ENCODE assay signal across 17 cellular contexts in the genomic region with DNA sequence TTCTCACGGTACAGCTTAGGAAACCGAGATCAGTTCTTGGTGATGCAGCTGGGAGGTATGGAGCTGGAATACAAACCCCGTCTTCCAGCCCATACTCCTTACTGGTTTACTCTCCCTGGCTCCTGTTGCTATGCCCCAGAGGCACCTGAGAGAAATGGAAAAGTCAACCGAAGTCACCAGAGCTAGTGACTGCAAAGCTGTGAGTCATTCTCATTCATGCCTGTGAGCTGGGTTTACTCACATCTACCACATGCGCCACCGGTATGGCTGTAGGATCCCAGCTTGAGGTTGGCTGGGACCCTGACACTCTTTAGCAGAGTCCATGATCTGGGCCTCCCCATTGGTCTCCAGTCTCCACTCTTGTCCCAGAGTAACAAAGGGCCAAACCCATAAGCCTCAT.
DNase-seq lines count a peak whose midpoint lies in the region; ATAC-seq, FAIRE-seq and TF ChIP-seq lines count a peak whose summit lies in the region.
"Had no signal": no experiment of that assay in that cellular context is flagged by ENCODE, and none has a peak within 500 bp of the region (broad histone marks: within the 10 kb centered on the region; RNA-seq: fewer than 3 reads in every experiment).

No MANE protein-coding gene starts in this region.

- no peak for TF ChIP-seq CTCF in mammary epithelial cell (conservative IDR thresholded peaks at IDR 0.05 in 1 of 2, IDR thresholded peaks at IDR 0.05 in 1 of 2; ENCODE audit: extremely low read depth in 1 of 2, insufficient read depth in 1 of 2, low read depth in 1 of 2, low read length in 2 of 2)
- no peak for TF ChIP-seq CTCF in pancreas (IDR thresholded peaks at IDR 0.05)

- no TSS peak for BruUV-seq in mammary epithelial cell (replicated peaks; lab: Mats Ljungman, UMichigan)

- POLR2A ChIA-PET in activated CD4-positive, alpha-beta T cell treated with anti-CD3 and anti-CD28 coated beads for 36 hours (lab: Charles Lee), result no interaction called here

- no peak overlapping the region for H3K27ac ChIP-seq in mammary epithelial cell (ENCODE audit: insufficient read depth, low read depth, low read length)
- no peak overlapping the region for H3K27ac ChIP-seq in pancreas
- H3K27ac ChIP-seq: transverse colon had no signal

- peaks cover 6% of the 10 kb centered on the region for H3K4me1 ChIP-seq in mammary epithelial cell (ENCODE audit: insufficient read depth, low read length)
- H3K4me1 ChIP-seq in pancreas, result peaks cover 0 to 5% (median 0%) of the 10 kb centered on the region in 3 donors
- H3K4me1 ChIP-seq: transverse colon had no signal

- H3K27ac Mint-ChIP-seq in activated CD4-positive, alpha-beta T cell treated with anti-CD3 and anti-CD28 coated beads for 36 hours, result no peak overlapping the region
- H3K27ac Mint-ChIP-seq: naive B cell had no signal

- H2AFZ ChIP-seq in mammary epithelial cell (ENCODE audit: low read depth, low read length), result no peak overlapping the region

- H3K4me3 ChIP-seq in mammary epithelial cell (replicated peaks in 1 of 3; ENCODE audit: insufficient read depth in 1 of 3, low read depth in 2 of 3, low read length in 3 of 3) (no peak overlapping the region), pancreas (no peak overlapping the region)
- H3K4me3 ChIP-seq: coronary artery, transverse colon had no signal

- H3K27me3 ChIP-seq in mammary epithelial cell (ENCODE audit: insufficient read depth, low read length) (no peaks in the 10 kb centered on the region), pancreas (no peaks in the 10 kb centered on the region)
- H3K27me3 ChIP-seq: transverse colon had no signal

- intact Hi-C loops in activated CD4-positive, alpha-beta T cell treated with anti-CD3 and anti-CD28 coated beads for 36 hours (cut with DNase I, micrococcal nuclease), result no loop called here
- intact Hi-C loops in mammary epithelial cell (cut with micrococcal nuclease) (no loop called here), pancreas (cut with DNase I) (no loop called here)

- in situ Hi-C loops in mammary epithelial cell (cut with MboI; ENCODE audit: low sequenced_read_pairs in 2 of 2) (no loop called here), G401 (cut with HindIII; ENCODE audit: low sequenced_read_pairs) (no loop called here)

- H3K79me2 ChIP-seq in mammary epithelial cell (ENCODE audit: insufficient read depth, low read length), result no peaks in the 10 kb centered on the region

- no peak overlapping the region for H3K4me2 ChIP-seq in mammary epithelial cell (ENCODE audit: insufficient read depth, low read depth, low read length)

- no peak for FAIRE-seq in pancreas (lab: Jason Lieb, UNC)
- FAIRE-seq in urothelium cell line (lab: Jason Lieb, UNC), result no peak

- no peak overlapping the region for H3K4me3 Mint-ChIP-seq in activated CD4-positive, alpha-beta T cell treated with anti-CD3 and anti-CD28 coated beads for 36 hours
- H3K4me3 Mint-ChIP-seq: H9, naive B cell had no signal

- no peaks in the 10 kb centered on the region for H3K9me3 Mint-ChIP-seq in activated CD4-positive, alpha-beta T cell treated with anti-CD3 and anti-CD28 coated beads for 36 hours (ENCODE audit: low read depth)
- H3K9me3 Mint-ChIP-seq: H9, naive B cell had no signal

- H4K20me1 ChIP-seq in mammary epithelial cell (ENCODE audit: insufficient read depth, low read length), result no peaks in the 10 kb centered on the region

- CTCF ChIA-PET in activated CD4-positive, alpha-beta T cell treated with anti-CD3 and anti-CD28 coated beads for 36 hours (lab: Charles Lee), result no interaction called here
- CTCF ChIA-PET in mammary epithelial cell (lab: Charles Lee; ENCODE audit: low non-redundant PET), result no interaction called here

- H3K36me3 ChIP-seq in mammary epithelial cell (ENCODE audit: insufficient read depth, low read length) (no peaks in the 10 kb centered on the region), pancreas (no peaks in the 10 kb centered on the region)
- H3K36me3 ChIP-seq: transverse colon had no signal

- ATAC-seq in activated CD4-positive, alpha-beta T cell treated with anti-CD3 and anti-CD28 coated beads for 36 hours, result peak; percentile 69
- peak; percentile 18 to 71 (median 44) for ATAC-seq in pancreas

- WGBS in mammary epithelial cell (ENCODE audit: low coverage, missing lambda C conversion rate), result 52% methylated on average over 6 of the region's 6 CpGs
- 92 to 94% methylated on average over 6 of the region's 6 CpGs for WGBS in pancreas, 2 donors

- dilution Hi-C loops in mammary epithelial cell (cut with HindIII; ENCODE audit: low sequenced_read_pairs), result no loop called here

- peaks cover 14% of the 10 kb centered on the region for H3K4me1 Mint-ChIP-seq in activated CD4-positive, alpha-beta T cell treated with anti-CD3 and anti-CD28 coated beads for 36 hours

- H3K9ac ChIP-seq in mammary epithelial cell (ENCODE audit: insufficient read depth, low read length), result no peak overlapping the region

- H3K27me3 Mint-ChIP-seq in activated CD4-positive, alpha-beta T cell treated with anti-CD3 and anti-CD28 coated beads for 36 hours, result peaks cover 11% of the 10 kb centered on the region

- H3K9me3 ChIP-seq in mammary epithelial cell (replicated peaks; ENCODE audit: insufficient read depth, low read length), result no peaks in the 10 kb centered on the region
- H3K9me3 ChIP-seq in pancreas, result no peaks in the 10 kb centered on the region
- H3K9me3 ChIP-seq: transverse colon had no signal

- DNase-seq in activated CD4-positive, alpha-beta T cell treated with anti-CD3 and anti-CD28 coated beads for 36 hours, result peak; percentile 50
- no peak for DNase-seq in activated CD4-positive, alpha-beta T cell treated with anti-CD3 and anti-CD28 coated beads for 4 hours
- peak; percentile 62 for DNase-seq in HPDE6-E6E7 (ENCODE audit: extremely low spot score)
- DNase-seq in mammary epithelial cell, result peak; percentile 59
- DNase-seq in pancreas, result peak in 1 of 6 donors; percentile 30
- no peak for DNase-seq in urothelium cell line (ENCODE audit: low spot score)
- DNase-seq in G401 (ENCODE audit: low spot score), result no peak
- DNase-seq in NCI-H524 treated with DMSO at 0.1 percent for 48 hours (lab: John Stamatoyannopoulos, UW), result no peak
- DNase-seq: activated CD8-positive, alpha-beta memory T cell treated with anti-CD3 and anti-CD28 coated beads, Interleukin-2, amount 50 U/mL, for 4 hours; erythroblast; naive B cell; NCI-H1092 treated with DMSO at 0.1 percent for 48 hours; stimulated activated CD4-positive, alpha-beta T cell treated with anti-CD3 and anti-CD28 coated beads, Interleukin-2, amount 100 ng/mL, for 24 hours; SW 1271; transverse colon had no signal

- H3K36me3 Mint-ChIP-seq in activated CD4-positive, alpha-beta T cell treated with anti-CD3 and anti-CD28 coated beads for 36 hours (ENCODE audit: low read depth), result no peaks in the 10 kb centered on the region
- H3K36me3 Mint-ChIP-seq: naive B cell had no signal

Comparison
In these comparisons a context has a peak if more than half of its experiments do, and no peak if none do; other contexts are left out.
1. DNase-seq: peak in activated CD4-positive, alpha-beta T cell treated with anti-CD3 and anti-CD28 coated beads for 36 hours (single experiment), HPDE6-E6E7 (single experiment) and mammary epithelial cell (single experiment); none in activated CD4-positive, alpha-beta T cell treated with anti-CD3 and anti-CD28 coated beads for 4 hours (0 of 2), urothelium cell line (single experiment), G401 (single experiment) and NCI-H524 treated with DMSO at 0.1 percent for 48 hours (single experiment).